9 cellular contexts compared by ENCODE assay signal in the genomic region with DNA sequence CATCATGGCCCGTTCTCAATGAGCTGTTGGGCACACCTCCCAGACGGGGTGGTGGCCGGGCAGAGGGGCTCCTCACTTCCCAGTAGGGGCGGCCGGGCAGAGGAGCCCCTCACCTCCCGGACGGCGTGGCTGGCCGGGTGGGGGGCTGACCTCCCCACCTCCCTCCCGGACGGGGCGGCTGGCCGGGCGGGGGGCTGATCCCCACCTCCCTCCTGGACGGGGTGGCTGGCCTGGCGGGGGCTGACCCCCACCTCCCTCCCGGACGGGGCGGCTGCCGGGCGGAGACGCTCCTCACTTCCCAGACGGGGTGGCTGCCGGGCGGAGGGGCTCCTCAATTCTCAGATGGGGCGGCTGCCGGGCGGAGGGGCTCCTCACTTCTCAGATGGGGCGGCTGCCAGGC. TPM values are rescaled to one million over a fixed set of nuclear protein-coding genes. Genes with fewer than 3 reads are reported as not detected.
"Had no signal": no experiment of that assay in that cellular context is flagged by ENCODE, and none has a peak within 500 bp of the region (broad histone marks: within the 10 kb centered on the region; RNA-seq: fewer than 3 reads in every experiment).

No MANE protein-coding gene starts in this region.

RNA-seq across cellular contexts. Expression of gene RBPMS2, which starts 23.5 kb away (rescaled TPM):
- total RNA-seq: activated CD4-positive, alpha-beta memory T cell treated with anti-CD3 and anti-CD28 coated beads, Interleukin-2, amount 10 ng/mL, durations not matched to agents 7 days and 5 days; activated CD4-positive, alpha-beta T cell treated with anti-CD3 and anti-CD28 coated beads for 36 hours; activated CD4-positive, alpha-beta T cell treated with anti-CD3 and anti-CD28 coated beads, Interleukin-2, amount 10 ng/mL, durations not matched to agents 24 days and 14 days; activated CD8-positive, alpha-beta memory T cell treated with anti-CD3 and anti-CD28 coated beads for 36 hours; activated CD8-positive, alpha-beta memory T cell treated with anti-CD3 and anti-CD28 coated beads, Interleukin-2, amount 10 ng/mL, durations not matched to agents 7 days and 5 days; activated CD8-positive, alpha-beta T cell treated with anti-CD3 and anti-CD28 coated beads for 36 hours; activated CD8-positive, alpha-beta T cell treated with anti-CD3 and anti-CD28 coated beads, Interleukin-2, amount 10 ng/mL, durations not matched to agents 7 days and 5 days; T-helper 1 cell treated with Interleukin-12 subunit alpha and Interleukin-12 subunit beta and Interleukin-4 antibody, amounts not matched to agents 30 ng/mL and 1 ng/mL, for 36 hours; T-helper 2 cell treated with Interferon-gamma antibody and Interleukin-4, amounts not matched to agents 100 ng/mL and 5 ng/mL, for 36 hours had no signal
